ENCODE assay signal across 24 cellular contexts in genomic region chr19:33529094-33529676, GRCh38. TPM values are rescaled to one million over a fixed set of nuclear protein-coding genes. Genes with fewer than 3 reads are reported as not detected.
DNase-seq lines count a peak whose midpoint lies in the region; ATAC-seq, FAIRE-seq and TF ChIP-seq lines count a peak whose summit lies in the region.
"Had no signal": no experiment of that assay in that cellular context is flagged by ENCODE, and none has a peak within 500 bp of the region (broad histone marks: within the 10 kb centered on the region; RNA-seq: fewer than 3 reads in every experiment).

No MANE protein-coding gene starts in this region.

- H3K4me2 ChIP-seq in A549, result no peak overlapping the region
- H3K4me2 ChIP-seq: BLaER1 treated with 17β-estradiol and CSF1 and Interleukin-3, amounts not matched to agents 10 nM and 100 nM had no signal

- TF ChIP-seq EP300 in A549 (IDR thresholded peaks at IDR 0.05) (no peak), Ishikawa (IDR thresholded peaks at IDR 0.05; ENCODE audit: borderline replicate concordance) (no peak), sigmoid colon (IDR thresholded peaks at IDR 0.05) (no peak)

- H3K36me3 ChIP-seq in sigmoid colon, result no peaks in the 10 kb centered on the region
- H3K36me3 ChIP-seq: BE2C; BLaER1 treated with 17β-estradiol and CSF1 and Interleukin-3, amounts not matched to agents 10 nM and 100 nM had no signal

- H3K4me1 ChIP-seq in A549 (no peaks in the 10 kb centered on the region), sigmoid colon (no peaks in the 10 kb centered on the region)
- H3K4me1 ChIP-seq: BE2C; BLaER1 treated with 17β-estradiol and CSF1 and Interleukin-3, amounts not matched to agents 10 nM and 100 nM had no signal

- 36% methylated on average over 12 of the region's 12 CpGs for WGBS in A549 (ENCODE audit: missing lambda C conversion rate)
- WGBS in sigmoid colon, 2 donors, result 67 to 78% methylated on average over 12 of the region's 12 CpGs

- peaks cover 0 to 42% (median 12%) of the 10 kb centered on the region in 3 donors for H3K27me3 ChIP-seq in sigmoid colon
- H3K27me3 ChIP-seq: BE2C; BLaER1 treated with 17β-estradiol and CSF1 and Interleukin-3, amounts not matched to agents 10 nM and 100 nM had no signal

- TF ChIP-seq RAD21 in A549 (conservative IDR thresholded peaks at IDR 0.05 in 1 of 2, IDR thresholded peaks at IDR 0.05 in 1 of 2), result no peak
- no peak for TF ChIP-seq RAD21 in Ishikawa (IDR thresholded peaks at IDR 0.05; ENCODE audit: low read depth)

- peak; percentile 8 to 14; a peak in 5 of 6 replicates for ATAC-seq in A549
- ATAC-seq: HCT116 had no signal

- H3K4me3 ChIP-seq in A549, result no peak overlapping the region
- no peak overlapping the region for H3K4me3 ChIP-seq in sigmoid colon
- H3K4me3 ChIP-seq: BLaER1 treated with 17β-estradiol and CSF1 and Interleukin-3, amounts not matched to agents 10 nM and 100 nM had no signal

- TF ChIP-seq POLR2A in A549 (IDR thresholded peaks at IDR 0.05; ENCODE audit: low read length) (no peak), sigmoid colon (IDR thresholded peaks at IDR 0.05) (no peak)

- no peak overlapping the region for H3K27ac ChIP-seq in A549
- no peak overlapping the region for H3K27ac ChIP-seq in sigmoid colon
- H3K27ac ChIP-seq: 22Rv1; BLaER1 treated with 17β-estradiol and CSF1 and Interleukin-3, amounts not matched to agents 10 nM and 100 nM had no signal

- H3K9me3 ChIP-seq in A549, result no peaks in the 10 kb centered on the region
- no peaks in the 10 kb centered on the region for H3K9me3 ChIP-seq in sigmoid colon
- H3K9me3 ChIP-seq: BE2C; BLaER1 treated with 17β-estradiol and CSF1 and Interleukin-3, amounts not matched to agents 10 nM and 100 nM had no signal

- POLR2A ChIA-PET in A549 (lab: Yijun Ruan, JAX), result interaction anchor here (2.9 kb wide), 1 partner anchor 8 kb away, joined by 13 read pairs; the partner anchor contains the start of gene PEPD

- CTCF ChIA-PET in A549 (lab: Yijun Ruan, JAX), result interaction anchor here (0.7 to 2.0 kb wide), 5 partner anchors 13 to 249 kb away, joined by 3 to 11 read pairs (median 4); no protein-coding TSS in a partner anchor

- FAIRE-seq in A549 (lab: Jason Lieb, UNC), result no peak
- FAIRE-seq: A204.1, D721Med, GM12891, GM18507 had no signal

- TF ChIP-seq CTCF in A549 (IDR thresholded peaks at IDR 0.05) (no peak), sigmoid colon (IDR thresholded peaks at IDR 0.05) (no peak)

- intact Hi-C loops in sigmoid colon (cut with DNase I), result no loop called here

- no peak for DNase-seq in A549 (ENCODE audit: low read depth in 1 of 2, low spot score in 1 of 2)
- peak; percentile 20 for DNase-seq in left kidney (ENCODE audit: low read depth, low spot score)
- no peak for DNase-seq in GDM1 (lab: John Stamatoyannopoulos, UW)
- DNase-seq in NCI-H1417 treated with DMSO at 0.1 percent for 48 hours (lab: John Stamatoyannopoulos, UW), result no peak
- DNase-seq in sigmoid colon, result no peak
- DNase-seq: ACHN; AML-193; BE2C; CD4-positive, alpha-beta T cell; CD8-positive, alpha-beta memory T cell; DMS 273 treated with DMSO at 0.1 percent for 48 hours; DMS79; EL; GF-D8; H9; HFFc6 had no signal

TF ChIP-seq in A549, 52 proteins besides CTCF, POLR2A, EP300 and RAD21 (continues in another document):
- TF ChIP-seq ZNF302 (CRISPR knock-in tag; IDR thresholded peaks at IDR 0.05) (no peak), USF2 (IDR thresholded peaks at IDR 0.05) (peak; percentile 53), REST (IDR thresholded peaks at IDR 0.05) (no peak)

TF ChIP-seq in Ishikawa, 13 proteins besides CTCF, POLR2A, EP300 and RAD21:
- no peak for TF ChIP-seq REST (IDR thresholded peaks at IDR 0.05; ENCODE audit: low read depth)
- TF ChIP-seq EGR1 (IDR thresholded peaks at IDR 0.05), result no peak
- TF ChIP-seq TEAD4 (IDR thresholded peaks at IDR 0.05), result no peak
- TF ChIP-seq ZBTB7A (IDR thresholded peaks at IDR 0.05; ENCODE audit: low read depth), result no peak
- TF ChIP-seq USF1 (IDR thresholded peaks at IDR 0.05), result peak; percentile 63

RNA-seq across cellular contexts. Expression of gene PEPD, which starts 7.6 kb away (rescaled TPM):
- polyA plus RNA-seq in A549 (2011; rRNA removed) (85.5 and 99.5 TPM in 2 replicates), A549 (2017; fragmentation: RNase III; extraction: RNeasy Plus Mini Kit Qiagen cat#74134 plus additional on column Dnase treatment) (85.3 to 100 TPM (median 95.5 TPM) in 3 replicates), sigmoid colon (100 to 1,000 TPM in 1 of 3 donors, 10 to 100 TPM in 2; 50.0 to 187 (median 79.3) TPM)
- 169 and 214 TPM in 2 replicates for polyA plus RNA-seq in A549 (2012; cell fraction: cytosol; rRNA removed)
- polyA plus RNA-seq in A549 (2012; cell fraction: nucleus; rRNA removed), result 201 and 265 TPM in 2 replicates
- 85.7 and 95.8 TPM in 2 replicates for polyA minus RNA-seq in A549 (2011; rRNA and poly(A)+ RNA removed)
- 10 to 100 TPM; 61.5 to 69.0 (median 64.9) TPM for total RNA-seq in sigmoid colon
